11 cellular contexts compared by ENCODE assay signal in the genomic region with DNA sequence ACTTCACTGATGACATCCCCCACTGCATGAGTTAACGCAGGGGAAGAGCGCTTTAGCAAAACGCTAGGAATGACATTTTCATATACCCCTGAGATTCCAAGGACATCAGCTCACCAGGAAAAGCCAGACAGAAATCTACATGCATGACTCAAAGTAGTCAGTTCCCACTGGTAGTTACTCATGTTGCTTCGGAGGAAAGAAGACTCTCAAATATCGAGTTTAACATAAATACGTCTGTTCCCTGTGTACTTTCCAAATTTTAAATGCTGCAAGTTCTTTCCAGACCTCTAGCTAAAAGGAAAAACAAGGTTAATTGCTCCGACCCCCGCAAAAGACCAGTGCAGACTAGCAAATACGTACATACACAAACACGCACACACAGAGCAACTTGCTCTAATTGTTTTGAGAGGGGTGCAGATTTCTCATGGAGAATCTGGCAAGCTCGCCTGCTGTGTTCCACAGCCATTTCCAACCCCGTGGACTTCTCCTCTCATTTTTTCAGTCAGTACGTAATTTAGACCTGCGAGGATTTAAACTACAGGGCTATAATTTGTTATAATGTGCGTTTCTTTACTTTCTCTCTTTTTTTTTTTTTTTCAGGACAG.
DNase-seq lines count a peak whose midpoint lies in the region; ATAC-seq, FAIRE-seq and TF ChIP-seq lines count a peak whose summit lies in the region.
"Had no signal": no experiment of that assay in that cellular context is flagged by ENCODE, and none has a peak within 500 bp of the region (broad histone marks: within the 10 kb centered on the region; RNA-seq: fewer than 3 reads in every experiment).

No MANE protein-coding gene starts in this region.

- H3K79me1 ChIP-seq in neuronal stem cell (ENCODE audit: low read depth, low read length): no peaks in the 10 kb centered on the region

- no peak overlapping the region for H3K23ac ChIP-seq in neuronal stem cell (ENCODE audit: low read depth, low read length, poor library complexity)

- H2AK5ac ChIP-seq in neuronal stem cell (ENCODE audit: low read depth, low read length): no peak overlapping the region

- no CpG with 5 or more reads among the region's 15 CpGs for WGBS in neuronal stem cell (ENCODE audit: extremely low coverage in 2 of 2, insufficient read length in 2 of 2, insufficient replicate concordance in 1 of 2), 2 donors

- H3K4ac ChIP-seq in neuronal stem cell (ENCODE audit: low read length): no peak overlapping the region

- H3K27ac ChIP-seq in fibroblast of lung (ENCODE audit: insufficient read depth, low read length) (peak overlapping the region; percentile 67), neuronal stem cell (replicated peaks; ENCODE audit: low read length) (no peak overlapping the region)

- no peaks in the 10 kb centered on the region for H4K20me1 ChIP-seq in fibroblast of lung (ENCODE audit: control insufficient read depth, extremely low read depth, insufficient read depth, low read length)

- ATAC-seq in natural killer cell treated with Interleukin-12 subunit alpha and Interleukin-12 subunit beta and Interleukin-15 and Interleukin-18, amount 100 ng/mL, for 72 hours: no peak
- no peak for ATAC-seq in HG02840 (IDR thresholded peaks at IDR 0.05; ENCODE audit: low FRiP score, unreplicated experiment)
- ATAC-seq: activated T-cell treated with anti-CD3 and anti-CD28 coated beads, Interleukin-2, amount 50 U/mL, for 72 hours had no signal

- peak; percentile 91 for FAIRE-seq in RCC 7860 (lab: Jason Lieb, UNC)

- no peaks in the 10 kb centered on the region for H3K79me2 ChIP-seq in fibroblast of lung (ENCODE audit: control insufficient read depth, insufficient read depth, low read length)

- H3K4me3 ChIP-seq in fibroblast of lung (replicated peaks in 1 of 4; ENCODE audit: control extremely low read depth in 1 of 4, insufficient read depth in 1 of 4, low read depth in 3 of 4, low read length in 4 of 4) (peak overlapping the region in 2 of 4 experiments; percentile 35 to 38), neuronal stem cell (ENCODE audit: low read length in 2 of 2) (no peak overlapping the region)
- H3K4me3 ChIP-seq: skin epidermis had no signal

- H3K4me2 ChIP-seq in fibroblast of lung (ENCODE audit: extremely low read depth, insufficient read depth, low read length): peak overlapping the region; percentile 70
- no peak overlapping the region for H3K4me2 ChIP-seq in neuronal stem cell (ENCODE audit: insufficient read depth, low read length, poor library complexity, severe bottlenecking)

- no peaks in the 10 kb centered on the region for H3K27me3 ChIP-seq in fibroblast of lung (ENCODE audit: control insufficient read depth, insufficient read depth, low read length)
- no peaks in the 10 kb centered on the region for H3K27me3 ChIP-seq in neuronal stem cell (ENCODE audit: control insufficient read depth in 3 of 3, insufficient read depth in 3 of 3, low read depth in 1 of 3, low read length in 3 of 3)

- H2BK15ac ChIP-seq in neuronal stem cell (ENCODE audit: low read length): no peak overlapping the region

- no peak overlapping the region for H4K91ac ChIP-seq in neuronal stem cell (ENCODE audit: low read depth, low read length, poor library complexity)

- no peak for TF ChIP-seq CTCF in fibroblast of lung (conservative IDR thresholded peaks at IDR 0.05 in 1 of 2, IDR thresholded peaks at IDR 0.05 in 1 of 2; ENCODE audit: low read depth in 1 of 2, low read length in 2 of 2)

- no peaks in the 10 kb centered on the region for H3K9me3 Mint-ChIP-seq in natural killer cell treated with Interleukin-12 subunit alpha and Interleukin-12 subunit beta and Interleukin-15 and Interleukin-18, amount 100 ng/mL, for 72 hours
- H3K9me3 Mint-ChIP-seq: H9 had no signal

- no peak overlapping the region for H2BK120ac ChIP-seq in neuronal stem cell (ENCODE audit: low read depth, low read length)

- H3K36me3 ChIP-seq in fibroblast of lung (ENCODE audit: control insufficient read depth, insufficient read depth, low read length) (no peaks in the 10 kb centered on the region), neuronal stem cell (replicated peaks in 1 of 2; ENCODE audit: control insufficient read depth in 2 of 2, insufficient read depth in 2 of 2, low read length in 2 of 2) (no peaks in the 10 kb centered on the region)

- no peaks in the 10 kb centered on the region for H3K36me3 Mint-ChIP-seq in natural killer cell treated with Interleukin-12 subunit alpha and Interleukin-12 subunit beta and Interleukin-15 and Interleukin-18, amount 100 ng/mL, for 72 hours

- no peak overlapping the region for H3K27ac Mint-ChIP-seq in natural killer cell treated with Interleukin-12 subunit alpha and Interleukin-12 subunit beta and Interleukin-15 and Interleukin-18, amount 100 ng/mL, for 72 hours
- H3K27ac Mint-ChIP-seq: activated T-cell treated with anti-CD3 and anti-CD28 coated beads, Interleukin-2, amount 50 U/mL, for 72 hours had no signal

- H3K9me3 ChIP-seq in fibroblast of lung (ENCODE audit: control insufficient read depth, insufficient read depth, low read depth, low read length) (no peaks in the 10 kb centered on the region), neuronal stem cell (replicated peaks in 1 of 2; ENCODE audit: control insufficient read depth in 2 of 2, insufficient read depth in 1 of 2, low read depth in 1 of 2, low read length in 2 of 2) (peaks cover 0 to 2% of the 10 kb centered on the region in 2 donors)

- no peak overlapping the region for H3K4me3 Mint-ChIP-seq in natural killer cell treated with Interleukin-12 subunit alpha and Interleukin-12 subunit beta and Interleukin-15 and Interleukin-18, amount 100 ng/mL, for 72 hours
- H3K4me3 Mint-ChIP-seq: activated T-cell treated with anti-CD3 and anti-CD28 coated beads, Interleukin-2, amount 50 U/mL, for 72 hours; H9 had no signal

- H2BK12ac ChIP-seq in neuronal stem cell (ENCODE audit: low read length): no peak overlapping the region

- H3K27me3 Mint-ChIP-seq in natural killer cell treated with Interleukin-12 subunit alpha and Interleukin-12 subunit beta and Interleukin-15 and Interleukin-18, amount 100 ng/mL, for 72 hours: no peaks in the 10 kb centered on the region

- no peak overlapping the region for H4K8ac ChIP-seq in neuronal stem cell (ENCODE audit: low read depth, low read length)

- no peaks in the 10 kb centered on the region for H3K4me1 Mint-ChIP-seq in natural killer cell treated with Interleukin-12 subunit alpha and Interleukin-12 subunit beta and Interleukin-15 and Interleukin-18, amount 100 ng/mL, for 72 hours (ENCODE audit: low read depth in 2 of 2)

- in situ Hi-C loops in ACHN (cut with HindIII; ENCODE audit: low pct_ligation_motif_present, low pct_unique_long_range_greater_than_20kb, low sequenced_read_pairs): no loop called here

- H3K9ac ChIP-seq in fibroblast of lung (ENCODE audit: insufficient read depth, low read length) (peak overlapping the region; percentile 43), neuronal stem cell (ENCODE audit: low read depth, low read length, poor library complexity) (no peak overlapping the region)

- H3K4me1 ChIP-seq in fibroblast of lung (ENCODE audit: control insufficient read depth, extremely low read depth, insufficient read depth, low read length) (peaks cover 38% of the 10 kb centered on the region), neuronal stem cell (ENCODE audit: control insufficient read depth in 2 of 2, insufficient read depth in 1 of 2, low read depth in 1 of 2, low read length in 2 of 2) (peaks cover 17 to 33% of the 10 kb centered on the region in 2 donors)

- no peak overlapping the region for H3K14ac ChIP-seq in neuronal stem cell (ENCODE audit: low read length)

- DNase-seq in ACHN (peak; percentile 26), RCC 7860 (ENCODE audit: low spot score) (peak; percentile 88), fibroblast of lung (ENCODE audit: low read depth in 2 of 2) (peak; percentile 87 to 95), neuronal stem cell (ENCODE audit: low spot score) (no peak), NOMO-1 treated with DMSO at 0.1 percent for 48 hours (lab: John Stamatoyannopoulos, UW; ENCODE audit: unreplicated experiment) (no peak), UCSD-AML1 (lab: John Stamatoyannopoulos, UW; ENCODE audit: unreplicated experiment) (no peak)
- DNase-seq in natural killer cell treated with Interleukin-12 subunit alpha and Interleukin-12 subunit beta and Interleukin-15 and Interleukin-18, amount 100 ng/mL, for 72 hours (ENCODE audit: low spot score): no peak
- DNase-seq: activated T-cell treated with anti-CD3 and anti-CD28 coated beads, Interleukin-2, amount 50 U/mL, for 72 hours; H9 had no signal

- H3K18ac ChIP-seq in neuronal stem cell (ENCODE audit: low read length): no peak overlapping the region

- H2AFZ ChIP-seq in fibroblast of lung (ENCODE audit: low read length) (no peak overlapping the region), neuronal stem cell (ENCODE audit: low read length) (peak overlapping the region; percentile 67)

- H2BK5ac ChIP-seq in neuronal stem cell (ENCODE audit: low read length): no peak overlapping the region

Comparison
In these comparisons a context has a peak if more than half of its experiments do, and no peak if none do; other contexts are left out.
1. DNase-seq: peak in ACHN (single experiment), RCC 7860 (single experiment) and fibroblast of lung (2 of 2); none in neuronal stem cell (single experiment), NOMO-1 treated with DMSO at 0.1 percent for 48 hours (single experiment), natural killer cell treated with Interleukin-12 subunit alpha and Interleukin-12 subunit beta and Interleukin-15 and Interleukin-18, amount 100 ng/mL, for 72 hours (single experiment) and UCSD-AML1 (single experiment).